Comparison of ENCODE assay signal across 15 cellular contexts in the genomic region with DNA sequence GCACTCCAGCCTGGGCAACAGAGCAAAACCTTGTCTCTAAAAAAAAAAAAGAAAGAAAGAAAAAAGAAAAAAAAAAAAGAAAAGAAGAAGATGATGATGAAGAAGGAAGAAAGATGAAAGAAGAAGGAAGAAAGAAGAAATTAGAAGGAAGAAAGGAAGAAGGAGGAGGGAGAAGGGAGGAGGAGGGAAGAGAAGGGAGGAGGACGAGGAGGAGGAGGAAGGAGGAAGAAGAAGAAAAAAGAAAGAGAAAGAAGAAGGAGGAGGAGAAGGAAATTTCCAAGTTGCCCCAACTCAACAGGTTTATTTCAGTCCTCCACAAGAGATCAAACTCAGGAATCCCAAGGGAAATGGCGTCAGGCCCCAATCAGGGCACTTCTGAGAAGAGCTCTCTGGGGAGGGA.
DNase-seq lines count a peak whose midpoint lies in the region; ATAC-seq and TF ChIP-seq lines count a peak whose summit lies in the region.
"Had no signal": no experiment of that assay in that cellular context is flagged by ENCODE, and none has a peak within 500 bp of the region (broad histone marks: within the 10 kb centered on the region; RNA-seq: fewer than 3 reads in every experiment).

No MANE protein-coding gene starts in this region.

- no peak for TF ChIP-seq CTCF in NB4 (IDR thresholded peaks at IDR 0.05; ENCODE audit: low read depth, low read length)

- H3K36me3 Mint-ChIP-seq in activated T-cell treated with anti-CD3 and anti-CD28 coated beads, Interleukin-2, amount 50 U/mL, for 72 hours (ENCODE audit: insufficient read depth in 2 of 2): no peaks in the 10 kb centered on the region
- no peaks in the 10 kb centered on the region for H3K36me3 Mint-ChIP-seq in activated T-cell treated with anti-CD3 and anti-CD28 coated beads, Interleukin-2, amount 50 U/mL, for 4 hours (ENCODE audit: insufficient read depth)
- peaks cover 20% of the 10 kb centered on the region for H3K36me3 Mint-ChIP-seq in central memory CD8-positive, alpha-beta T cell (ENCODE audit: insufficient read depth)
- H3K36me3 Mint-ChIP-seq: IgD-negative memory B cell had no signal

- TF ChIP-seq POLR2A in NB4 (IDR thresholded peaks at IDR 0.05; ENCODE audit: extremely low read depth, insufficient read length): no peak

- ATAC-seq in activated T-cell treated with anti-CD3 and anti-CD28 coated beads, Interleukin-2, amount 50 U/mL, for 72 hours (replicated peaks in 1 of 2): no peak
- no peak for ATAC-seq in activated T-cell treated with anti-CD3 and anti-CD28 coated beads, Interleukin-2, amount 50 U/mL, for 4 hours
- ATAC-seq in central memory CD8-positive, alpha-beta T cell (replicated peaks; ENCODE audit: extremely low read depth, poor library complexity, severe bottlenecking): no peak
- no peak for ATAC-seq in stimulated activated naive CD8-positive, alpha-beta T cell treated with anti-CD3 and anti-CD28 coated beads, Interleukin-15, amount 100 ng/mL, for 72 hours
- ATAC-seq: Panc1 had no signal

- no peaks in the 10 kb centered on the region for H3K27me3 Mint-ChIP-seq in activated T-cell treated with anti-CD3 and anti-CD28 coated beads, Interleukin-2, amount 50 U/mL, for 72 hours (ENCODE audit: low read depth)
- no peaks in the 10 kb centered on the region for H3K27me3 Mint-ChIP-seq in activated T-cell treated with anti-CD3 and anti-CD28 coated beads, Interleukin-2, amount 50 U/mL, for 4 hours (ENCODE audit: low read depth)
- H3K27me3 Mint-ChIP-seq in central memory CD8-positive, alpha-beta T cell: no peaks in the 10 kb centered on the region
- no peaks in the 10 kb centered on the region for H3K27me3 Mint-ChIP-seq in stimulated activated naive CD8-positive, alpha-beta T cell treated with anti-CD3 and anti-CD28 coated beads, Interleukin-15, amount 100 ng/mL, for 72 hours
- H3K27me3 Mint-ChIP-seq: IgD-negative memory B cell had no signal

- H3K4me1 Mint-ChIP-seq in activated T-cell treated with anti-CD3 and anti-CD28 coated beads, Interleukin-2, amount 50 U/mL, for 72 hours (ENCODE audit: low read depth): peaks cover 86% of the 10 kb centered on the region
- H3K4me1 Mint-ChIP-seq in activated T-cell treated with anti-CD3 and anti-CD28 coated beads, Interleukin-2, amount 50 U/mL, for 4 hours (ENCODE audit: low read depth): peaks cover 88% of the 10 kb centered on the region
- H3K4me1 Mint-ChIP-seq in central memory CD8-positive, alpha-beta T cell: peaks cover 80% of the 10 kb centered on the region
- H3K4me1 Mint-ChIP-seq in stimulated activated naive CD8-positive, alpha-beta T cell treated with anti-CD3 and anti-CD28 coated beads, Interleukin-15, amount 100 ng/mL, for 72 hours: peaks cover 99% of the 10 kb centered on the region

- H3K4me3 Mint-ChIP-seq in activated T-cell treated with anti-CD3 and anti-CD28 coated beads, Interleukin-2, amount 50 U/mL, for 72 hours: peak overlapping the region; percentile 73 to 82
- H3K4me3 Mint-ChIP-seq in activated T-cell treated with anti-CD3 and anti-CD28 coated beads, Interleukin-2, amount 50 U/mL, for 4 hours: no peak overlapping the region
- peak overlapping the region; percentile 56 for H3K4me3 Mint-ChIP-seq in central memory CD8-positive, alpha-beta T cell
- H3K4me3 Mint-ChIP-seq in stimulated activated naive CD8-positive, alpha-beta T cell treated with anti-CD3 and anti-CD28 coated beads, Interleukin-15, amount 100 ng/mL, for 72 hours: peak overlapping the region; percentile 82 to 86
- H3K4me3 Mint-ChIP-seq: IgD-negative memory B cell had no signal

- no peak for DNase-seq in activated T-cell treated with anti-CD3 and anti-CD28 coated beads, Interleukin-2, amount 50 U/mL, for 72 hours
- no peak for DNase-seq in activated T-cell treated with anti-CD3 and anti-CD28 coated beads, Interleukin-2, amount 50 U/mL, for 4 hours
- DNase-seq in NB4 (ENCODE audit: low read depth) (peak; percentile 12), NCI-H1105 treated with DMSO at 0.1 percent for 48 hours (lab: John Stamatoyannopoulos, UW) (no peak), glomerular visceral epithelial cell (ENCODE audit: extremely low spot score) (no peak)
- DNase-seq in central memory CD8-positive, alpha-beta T cell (ENCODE audit: low spot score in 2 of 2): no peak
- DNase-seq in stimulated activated naive CD8-positive, alpha-beta T cell treated with anti-CD3 and anti-CD28 coated beads, Interleukin-15, amount 100 ng/mL, for 72 hours: no peak
- no peak for DNase-seq in stimulated activated CD4-positive, alpha-beta T cell treated with anti-CD3 and anti-CD28 coated beads, Interleukin-4, amount 100 ng/mL, for 4 hours
- DNase-seq: central memory CD4-positive, alpha-beta T cell; MV-4-11; NCI-H2107; posterior cingulate gyrus; stimulated activated naive CD4-positive, alpha-beta T cell treated with Interleukin-2 at 50 U/mL for 16 hours had no signal

- no peaks in the 10 kb centered on the region for H3K9me3 Mint-ChIP-seq in activated T-cell treated with anti-CD3 and anti-CD28 coated beads, Interleukin-2, amount 50 U/mL, for 72 hours
- H3K9me3 Mint-ChIP-seq in activated T-cell treated with anti-CD3 and anti-CD28 coated beads, Interleukin-2, amount 50 U/mL, for 4 hours: no peaks in the 10 kb centered on the region
- H3K9me3 Mint-ChIP-seq in central memory CD8-positive, alpha-beta T cell: no peaks in the 10 kb centered on the region
- H3K9me3 Mint-ChIP-seq in stimulated activated naive CD8-positive, alpha-beta T cell treated with anti-CD3 and anti-CD28 coated beads, Interleukin-15, amount 100 ng/mL, for 72 hours: no peaks in the 10 kb centered on the region
- H3K9me3 Mint-ChIP-seq: IgD-negative memory B cell had no signal

- H3K27ac Mint-ChIP-seq in activated T-cell treated with anti-CD3 and anti-CD28 coated beads, Interleukin-2, amount 50 U/mL, for 72 hours: peak overlapping the region; percentile 32
- peak overlapping the region; percentile 100 for H3K27ac Mint-ChIP-seq in central memory CD8-positive, alpha-beta T cell (ENCODE audit: low read depth)
- H3K27ac Mint-ChIP-seq in stimulated activated naive CD8-positive, alpha-beta T cell treated with anti-CD3 and anti-CD28 coated beads, Interleukin-15, amount 100 ng/mL, for 72 hours: peak overlapping the region; percentile 39 to 97

- H3K4me3 ChIP-seq in NB4 (ENCODE audit: low read depth, low read length): no peak overlapping the region

Comparison
In these comparisons a context has a peak if more than half of its experiments do, and no peak if none do; other contexts are left out.
1. H3K27ac Mint-ChIP-seq: peak in every context shown above with its lines; median percentile 100 in central memory CD8-positive, alpha-beta T cell; 68 in stimulated activated naive CD8-positive, alpha-beta T cell treated with anti-CD3 and anti-CD28 coated beads, Interleukin-15, amount 100 ng/mL, for 72 hours; 32 in activated T-cell treated with anti-CD3 and anti-CD28 coated beads, Interleukin-2, amount 50 U/mL, for 72 hours.